In the genomic region with DNA sequence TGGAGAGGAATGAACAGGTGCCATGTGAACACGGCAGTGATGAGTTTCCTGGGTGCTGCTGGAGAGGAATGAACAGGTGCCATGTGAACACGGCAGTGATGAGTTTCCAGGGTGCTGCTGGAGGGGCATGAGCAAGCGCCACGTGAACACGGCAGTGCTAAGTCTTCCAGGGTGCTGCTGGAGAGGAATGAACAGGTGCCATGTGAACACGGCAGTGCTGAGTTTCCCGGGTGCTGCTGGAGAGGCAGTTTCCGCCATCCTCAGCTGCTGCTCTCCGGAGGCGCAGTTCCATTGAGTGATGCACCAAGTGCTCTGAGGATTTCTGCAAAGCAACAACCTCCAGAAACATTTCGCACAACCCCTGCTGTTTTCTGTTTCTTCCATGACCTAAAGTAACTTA, we compare ENCODE assay signal across 13 cellular contexts.
A peak's percentile ranks its signal among the peaks of the same experiment; 100 is the strongest.
DNase-seq lines count a peak whose midpoint lies in the region; ATAC-seq lines count a peak whose summit lies in the region.
"Had no signal": no experiment of that assay in that cellular context is flagged by ENCODE, and none has a peak within 500 bp of the region (broad histone marks: within the 10 kb centered on the region; RNA-seq: fewer than 3 reads in every experiment).

No MANE protein-coding gene starts in this region.

- no peaks in the 10 kb centered on the region for H3K27me3 Mint-ChIP-seq in activated CD4-positive, alpha-beta T cell treated with anti-CD3 and anti-CD28 coated beads, Interleukin-2, amount 10 ng/mL, durations not matched to agents 24 days and 14 days

- H3K27ac Mint-ChIP-seq in activated CD4-positive, alpha-beta T cell treated with anti-CD3 and anti-CD28 coated beads, Interleukin-2, amount 10 ng/mL, durations not matched to agents 24 days and 14 days, result no peak overlapping the region
- H3K27ac Mint-ChIP-seq: CD8-positive, alpha-beta T cell had no signal

- H4K12ac ChIP-seq in trophoblast cell (ENCODE audit: low read depth, low read length), result no peak overlapping the region

- H3K4me2 ChIP-seq in trophoblast cell (ENCODE audit: low read length), result no peak overlapping the region

- no peak overlapping the region for H4K8ac ChIP-seq in trophoblast cell (ENCODE audit: low read depth, low read length)

- no peak overlapping the region for H2AK5ac ChIP-seq in trophoblast cell (ENCODE audit: low read length)

- H3K36me3 ChIP-seq in trophoblast cell (ENCODE audit: control insufficient read depth in 1 of 2, insufficient read depth in 2 of 2, low read length in 2 of 2), result no peaks in the 10 kb centered on the region

- no peak overlapping the region for H3K27ac ChIP-seq in trophoblast cell (ENCODE audit: low read depth, low read length)

- H3K4me3 ChIP-seq in trophoblast cell (ENCODE audit: low read depth, low read length), result no peak overlapping the region

- no peaks in the 10 kb centered on the region for H3K36me3 Mint-ChIP-seq in activated CD4-positive, alpha-beta T cell treated with anti-CD3 and anti-CD28 coated beads, Interleukin-2, amount 10 ng/mL, durations not matched to agents 24 days and 14 days (ENCODE audit: low read depth)
- H3K36me3 Mint-ChIP-seq: CD8-positive, alpha-beta T cell had no signal

- no peak overlapping the region for H2BK5ac ChIP-seq in trophoblast cell (ENCODE audit: low read depth, low read length, poor library complexity)

- DNase-seq in NCI-H1436 (lab: John Stamatoyannopoulos, UW), result peak; percentile 47
- no peak for DNase-seq in NCI-H1436 treated with DMSO at 0.1 percent for 48 hours (lab: John Stamatoyannopoulos, UW)
- DNase-seq in NCI-H1105 treated with DMSO at 0.1 percent for 48 hours (lab: John Stamatoyannopoulos, UW), result peak; percentile 82
- peak; percentile 62 for DNase-seq in NCI-H345 treated with DMSO at 0.1 percent for 48 hours (lab: John Stamatoyannopoulos, UW; ENCODE audit: unreplicated experiment)
- no peak for DNase-seq in trophoblast cell
- DNase-seq in activated CD4-positive, alpha-beta T cell treated with anti-CD3 and anti-CD28 coated beads, Interleukin-2, amount 10 ng/mL, durations not matched to agents 24 days and 14 days, result no peak
- DNase-seq in NCI-H446 treated with DMSO at 0.1 percent for 48 hours (lab: John Stamatoyannopoulos, UW), result no peak
- DNase-seq: 8988T; CD8-positive, alpha-beta T cell; GOT3; NCI-H1694 treated with DMSO at 0.1 percent for 48 hours; NCI-H2227 treated with DMSO at 0.1 percent for 48 hours had no signal

- intact Hi-C loops in activated CD4-positive, alpha-beta T cell treated with anti-CD3 and anti-CD28 coated beads, Interleukin-2, amount 10 ng/mL, durations not matched to agents 24 days and 14 days (cut with micrococcal nuclease), result no loop called here

- H2AFZ ChIP-seq in trophoblast cell (ENCODE audit: insufficient read depth, low read length, poor library complexity), result no peak overlapping the region

- H3K18ac ChIP-seq in trophoblast cell (ENCODE audit: low read length), result no peak overlapping the region

- peaks cover 11% of the 10 kb centered on the region for H3K9me3 Mint-ChIP-seq in activated CD4-positive, alpha-beta T cell treated with anti-CD3 and anti-CD28 coated beads, Interleukin-2, amount 10 ng/mL, durations not matched to agents 24 days and 14 days
- H3K9me3 Mint-ChIP-seq: CD8-positive, alpha-beta T cell had no signal

- no peak overlapping the region for H3K14ac ChIP-seq in trophoblast cell (ENCODE audit: low read length)

- no peak overlapping the region for H3K23ac ChIP-seq in trophoblast cell (ENCODE audit: low read length)

- no peaks in the 10 kb centered on the region for H3K27me3 ChIP-seq in trophoblast cell (ENCODE audit: insufficient read depth, low read length)

- no peaks in the 10 kb centered on the region for H3K79me2 ChIP-seq in trophoblast cell (ENCODE audit: control insufficient read depth, insufficient read depth, low read length, poor library complexity)

- no peak overlapping the region for H2BK120ac ChIP-seq in trophoblast cell (ENCODE audit: insufficient read depth, low read length, poor library complexity)

- H3K9me3 ChIP-seq in trophoblast cell (ENCODE audit: insufficient read depth, low read depth, low read length), result peaks cover 8% of the 10 kb centered on the region

- no peaks in the 10 kb centered on the region for H3K79me1 ChIP-seq in trophoblast cell (ENCODE audit: low read length)

- ATAC-seq in GM21528 (IDR thresholded peaks at IDR 0.05; ENCODE audit: low FRiP score, unreplicated experiment), result no peak
- ATAC-seq: CD8-positive, alpha-beta T cell had no signal

- no peak overlapping the region for H4K91ac ChIP-seq in trophoblast cell (ENCODE audit: low read depth, low read length)

- no peak overlapping the region for H3K4ac ChIP-seq in trophoblast cell (ENCODE audit: low read depth, low read length)

- no peaks in the 10 kb centered on the region for H3K4me1 ChIP-seq in trophoblast cell (ENCODE audit: control insufficient read depth in 1 of 2, insufficient read depth in 2 of 2, low read length in 2 of 2)

- H3K9ac ChIP-seq in trophoblast cell (ENCODE audit: low read length), result peak overlapping the region; percentile 33

- H2BK12ac ChIP-seq in trophoblast cell (ENCODE audit: low read length), result no peak overlapping the region

- no peak overlapping the region for H3K4me3 Mint-ChIP-seq in activated CD4-positive, alpha-beta T cell treated with anti-CD3 and anti-CD28 coated beads, Interleukin-2, amount 10 ng/mL, durations not matched to agents 24 days and 14 days
- H3K4me3 Mint-ChIP-seq: CD8-positive, alpha-beta T cell had no signal

- no CpG with 5 or more reads among the region's 11 CpGs for WGBS in trophoblast cell (ENCODE audit: extremely low coverage, insufficient coverage, insufficient read length)

- no peaks in the 10 kb centered on the region for H3K4me1 Mint-ChIP-seq in activated CD4-positive, alpha-beta T cell treated with anti-CD3 and anti-CD28 coated beads, Interleukin-2, amount 10 ng/mL, durations not matched to agents 24 days and 14 days

Comparison
In these comparisons a context has a peak if more than half of its experiments do, and no peak if none do; other contexts are left out.
1. DNase-seq: peak in NCI-H1436 (single experiment), NCI-H1105 treated with DMSO at 0.1 percent for 48 hours (single experiment) and NCI-H345 treated with DMSO at 0.1 percent for 48 hours (single experiment); none in NCI-H1436 treated with DMSO at 0.1 percent for 48 hours (single experiment), trophoblast cell (0 of 2), activated CD4-positive, alpha-beta T cell treated with anti-CD3 and anti-CD28 coated beads, Interleukin-2, amount 10 ng/mL, durations not matched to agents 24 days and 14 days (single experiment) and NCI-H446 treated with DMSO at 0.1 percent for 48 hours (single experiment).